In genomic region chr2:100230754-100231153, GRCh38 we compare ENCODE assay signal across 27 cellular contexts.
DNase-seq lines count a peak whose midpoint lies in the region; ATAC-seq and TF ChIP-seq lines count a peak whose summit lies in the region.
"Had no signal": no experiment of that assay in that cellular context is flagged by ENCODE, and none has a peak within 500 bp of the region (broad histone marks: within the 10 kb centered on the region; RNA-seq: fewer than 3 reads in every experiment).

No MANE protein-coding gene starts in this region.

- H3K9me3 Mint-ChIP-seq in chondrocyte (ENCODE audit: low read depth): no peaks in the 10 kb centered on the region
- H3K9me3 Mint-ChIP-seq: activated naive CD8-positive, alpha-beta T cell treated with anti-CD3 and anti-CD28 coated beads, Interleukin-2, amount 50 U/mL, for 24 hours; WTC11 had no signal

- peak; percentile 20 for DNase-seq in cardiac septum (ENCODE audit: low spot score)
- no peak for DNase-seq in heart left ventricle
- DNase-seq in NCI-H446 (lab: John Stamatoyannopoulos, UW): peak; percentile 54 to 91
- DNase-seq in chondrocyte (ENCODE audit: low spot score): no peak
- no peak for DNase-seq in iPS-NIHi11 (ENCODE audit: low spot score)
- no peak for DNase-seq in LoVo (ENCODE audit: low spot score)
- no peak for DNase-seq in NCI-H524 (lab: John Stamatoyannopoulos, UW)
- DNase-seq in tibial artery: no peak
- DNase-seq: activated CD4-positive, alpha-beta T cell treated with anti-CD3 and anti-CD28 coated beads, Interleukin-2, amount 50 U/mL, for 48 hours; activated CD8-positive, alpha-beta memory T cell treated with anti-CD3 and anti-CD28 coated beads, Interleukin-2, amount 50 U/mL, for 48 hours; activated effector memory CD4-positive, alpha-beta T cell treated with Interleukin-2 at 50 U/mL for 16 hours; activated naive CD8-positive, alpha-beta T cell treated with anti-CD3 and anti-CD28 coated beads, Interleukin-2, amount 50 U/mL, for 24 hours; GDM1; glutamatergic neuron; KG1; naive thymus-derived CD4-positive, alpha-beta T cell; NCI-H1930; NCI-H526 treated with DMSO at 0.1 percent for 48 hours; OCI-M1; spleen; stimulated activated CD4-positive, alpha-beta T cell treated with anti-CD3 and anti-CD28 coated beads, Interleukin-4, amount 100 ng/mL, for 24 hours; T1000; transverse colon had no signal

- H3K4me3 ChIP-seq in heart left ventricle: no peak overlapping the region
- H3K4me3 ChIP-seq in tibial artery: no peak overlapping the region
- H3K4me3 ChIP-seq: A549, BLaER1, spleen, transverse colon had no signal

- H3K4me1 ChIP-seq in heart left ventricle (no peaks in the 10 kb centered on the region), tibial artery (no peaks in the 10 kb centered on the region)
- H3K4me1 ChIP-seq: A549, transverse colon had no signal

- no peak for ATAC-seq in heart left ventricle
- ATAC-seq: A549; activated naive CD8-positive, alpha-beta T cell treated with anti-CD3 and anti-CD28 coated beads, Interleukin-2, amount 50 U/mL, for 24 hours; naive thymus-derived CD4-positive, alpha-beta T cell; WTC11 had no signal

- no peaks in the 10 kb centered on the region for H3K27me3 Mint-ChIP-seq in chondrocyte (ENCODE audit: low read depth)
- H3K27me3 Mint-ChIP-seq: activated naive CD8-positive, alpha-beta T cell treated with anti-CD3 and anti-CD28 coated beads, Interleukin-2, amount 50 U/mL, for 24 hours; stimulated activated naive CD8-positive, alpha-beta T cell treated with anti-CD3 and anti-CD28 coated beads, Interleukin-15, Interleukin-2, amounts not matched to agents 100 ng/mL and 50 ng/mL, for 24 hours had no signal

- H3K36me3 Mint-ChIP-seq in chondrocyte (ENCODE audit: low read depth): no peaks in the 10 kb centered on the region
- H3K36me3 Mint-ChIP-seq: naive thymus-derived CD4-positive, alpha-beta T cell; WTC11 had no signal

- H3K27me3 ChIP-seq in heart left ventricle (no peaks in the 10 kb centered on the region), tibial artery (no peaks in the 10 kb centered on the region)
- H3K27me3 ChIP-seq: BLaER1, spleen, transverse colon had no signal

- H3K9me3 ChIP-seq in heart left ventricle: no peaks in the 10 kb centered on the region
- no peaks in the 10 kb centered on the region for H3K9me3 ChIP-seq in tibial artery
- H3K9me3 ChIP-seq: A549, BLaER1, spleen, transverse colon had no signal

- 39 to 52% (median 47%) methylated on average over 2 of the region's 2 CpGs for WGBS in heart left ventricle, 4 donors

- TF ChIP-seq POLR2A in heart left ventricle (IDR thresholded peaks at IDR 0.05): no peak

- no peak for TF ChIP-seq CTCF in heart left ventricle (IDR thresholded peaks at IDR 0.05)
- peak; percentile 40 for TF ChIP-seq CTCF in chondrocyte (IDR thresholded peaks at IDR 0.05)
- TF ChIP-seq CTCF in tibial artery (IDR thresholded peaks at IDR 0.05): no peak

- H3K36me3 ChIP-seq in heart left ventricle (no peaks in the 10 kb centered on the region), tibial artery (no peaks in the 10 kb centered on the region)
- H3K36me3 ChIP-seq: BLaER1, spleen, transverse colon had no signal

- intact Hi-C loops in cardiac septum (cut with DNase I) (no loop called here), heart left ventricle (cut with DNase I) (loop anchor here in 1 of 10 donors (10.0 kb wide), 1 partner anchor 116 kb away; no protein-coding TSS in a partner anchor), tibial artery (cut with DNase I; ENCODE audit: low total_unique reads) (no loop called here)

- H3K27ac ChIP-seq in heart left ventricle (no peak overlapping the region), tibial artery (no peak overlapping the region)
- H3K27ac ChIP-seq: A549, BLaER1, spleen, transverse colon had no signal

- peak overlapping the region; percentile 59 for H3K27ac Mint-ChIP-seq in chondrocyte (ENCODE audit: unreplicated experiment)
- H3K27ac Mint-ChIP-seq: stimulated activated naive CD8-positive, alpha-beta T cell treated with anti-CD3 and anti-CD28 coated beads, Interleukin-15, Interleukin-2, amounts not matched to agents 100 ng/mL and 50 ng/mL, for 24 hours; WTC11 had no signal

- H3K4me1 Mint-ChIP-seq in chondrocyte (ENCODE audit: low read depth): peaks cover 54% of the 10 kb centered on the region

- H3K4me3 Mint-ChIP-seq in chondrocyte (ENCODE audit: unreplicated experiment): no peak overlapping the region
- H3K4me3 Mint-ChIP-seq: activated naive CD8-positive, alpha-beta T cell treated with anti-CD3 and anti-CD28 coated beads, Interleukin-2, amount 50 U/mL, for 24 hours; naive thymus-derived CD4-positive, alpha-beta T cell; stimulated activated naive CD8-positive, alpha-beta T cell treated with anti-CD3 and anti-CD28 coated beads, Interleukin-15, Interleukin-2, amounts not matched to agents 100 ng/mL and 50 ng/mL, for 24 hours; WTC11 had no signal

Comparison
In these comparisons a context has a peak if more than half of its experiments do, and no peak if none do; other contexts are left out.
1. DNase-seq: peak in cardiac septum (single experiment) and NCI-H446 (2 of 2); none in heart left ventricle (0 of 5), chondrocyte (single experiment), iPS-NIHi11 (single experiment), LoVo (single experiment), NCI-H524 (0 of 2) and tibial artery (0 of 2).